Comparison of ENCODE assay signal across 22 cellular contexts in genomic region chr16:22109258-22109898, GRCh38. TPM values are rescaled to one million over a fixed set of nuclear protein-coding genes. Genes with fewer than 3 reads are reported as not detected.
DNase-seq lines count a peak whose midpoint lies in the region; ATAC-seq and TF ChIP-seq lines count a peak whose summit lies in the region.
"Had no signal": no experiment of that assay in that cellular context is flagged by ENCODE, and none has a peak within 500 bp of the region (broad histone marks: within the 10 kb centered on the region; RNA-seq: fewer than 3 reads in every experiment).

No MANE protein-coding gene starts in this region.

- peaks cover 28% of the 10 kb centered on the region for H3K4me1 ChIP-seq in MM.1S (ENCODE audit: low read length)
- no peaks in the 10 kb centered on the region for H3K4me1 ChIP-seq in Peyer's patch
- H3K4me1 ChIP-seq: HAP-1, SJSA1 had no signal

- H3K4me2 ChIP-seq in MM.1S (ENCODE audit: low read depth, low read length), result peak overlapping the region; percentile 23

- no peak overlapping the region for H3K4me3 Mint-ChIP-seq in stimulated activated naive CD8-positive, alpha-beta T cell treated with anti-CD3 and anti-CD28 coated beads, Interleukin-15, amount 100 ng/mL, for 72 hours
- H3K4me3 Mint-ChIP-seq in immature natural killer cell, result peak overlapping the region in 2 of 5 donors; percentile 43 to 55

- peaks cover 6% of the 10 kb centered on the region for H3K27me3 Mint-ChIP-seq in stimulated activated naive CD8-positive, alpha-beta T cell treated with anti-CD3 and anti-CD28 coated beads, Interleukin-15, amount 100 ng/mL, for 72 hours
- H3K27me3 Mint-ChIP-seq in immature natural killer cell (ENCODE audit: low read depth in 3 of 3), result peaks cover 0 to 3% (median 0%) of the 10 kb centered on the region in 3 donors

- no peaks in the 10 kb centered on the region for H3K36me3 Mint-ChIP-seq in immature natural killer cell

- no peak overlapping the region for H3K9ac ChIP-seq in MM.1S (ENCODE audit: low read length)
- H3K9ac ChIP-seq: GM23248 had no signal

- TF ChIP-seq CTCF in MM.1S (IDR thresholded peaks at IDR 0.05; ENCODE audit: low read length) (no peak), Peyer's patch (IDR thresholded peaks at IDR 0.05) (no peak)

- H3K9me3 Mint-ChIP-seq in stimulated activated naive CD8-positive, alpha-beta T cell treated with anti-CD3 and anti-CD28 coated beads, Interleukin-15, amount 100 ng/mL, for 72 hours, result no peaks in the 10 kb centered on the region
- no peaks in the 10 kb centered on the region for H3K9me3 Mint-ChIP-seq in immature natural killer cell

- no peaks in the 10 kb centered on the region for H3K9me2 ChIP-seq in MM.1S (replicated peaks; ENCODE audit: insufficient read depth, low read length)

- H3K27ac Mint-ChIP-seq in stimulated activated naive CD8-positive, alpha-beta T cell treated with anti-CD3 and anti-CD28 coated beads, Interleukin-15, amount 100 ng/mL, for 72 hours, result no peak overlapping the region
- H3K27ac Mint-ChIP-seq in immature natural killer cell, result peak overlapping the region in 5 of 6 donors; percentile 29 to 78 (median 70)

- no peaks in the 10 kb centered on the region for H4K20me1 ChIP-seq in MM.1S (ENCODE audit: insufficient read depth, low read length)

- no peak for DNase-seq in stimulated activated naive CD8-positive, alpha-beta T cell treated with anti-CD3 and anti-CD28 coated beads, Interleukin-15, amount 100 ng/mL, for 72 hours
- DNase-seq in stimulated activated naive CD8-positive, alpha-beta T cell treated with anti-CD3 and anti-CD28 coated beads, Interleukin-15, Interleukin-2, amounts not matched to agents 100 U/mL and 50 U/mL, for 24 hours, result no peak
- DNase-seq in MM.1S, result peak; percentile 85
- DNase-seq in immature natural killer cell, result peak; percentile 9 to 37 (median 29)
- DNase-seq in RKO (ENCODE audit: low spot score), result no peak
- DNase-seq in mucosa of gallbladder (ENCODE audit: low spot score), result no peak
- DNase-seq in Peyer's patch, result no peak
- DNase-seq: 8988T, GM23248, IMR-90, Kasumi-1, MG63, NCI-H1048, NCI-H1417 treated with DMSO at 0.1 percent for 48 hours, NCI-H187, NCI-H446 treated with DMSO at 0.1 percent for 48 hours, NCI-H526 treated with DMSO at 0.1 percent for 48 hours, T-helper 1 cell had no signal

- no peaks in the 10 kb centered on the region for H3K9me3 ChIP-seq in MM.1S (replicated peaks; ENCODE audit: insufficient read depth, low read length)
- H3K9me3 ChIP-seq in Peyer's patch, result no peaks in the 10 kb centered on the region
- H3K9me3 ChIP-seq: HAP-1, MG63, SJSA1 had no signal

- H3K4me3 ChIP-seq in MM.1S (ENCODE audit: low read length) (no peak overlapping the region), Peyer's patch (no peak overlapping the region)
- H3K4me3 ChIP-seq: GM23248, HAP-1, MG63, SJSA1 had no signal

- H3F3A ChIP-seq in MM.1S (ENCODE audit: insufficient read depth, low read length), result peaks cover 12% of the 10 kb centered on the region

- H2AFZ ChIP-seq in MM.1S (ENCODE audit: low read length), result no peak overlapping the region
- H2AFZ ChIP-seq: GM23248 had no signal

- TF ChIP-seq POLR2A in Peyer's patch (IDR thresholded peaks at IDR 0.05), result no peak

- no peaks in the 10 kb centered on the region for H3K79me2 ChIP-seq in MM.1S (ENCODE audit: low read length)

- peak; percentile 28 for ATAC-seq in stimulated activated naive CD8-positive, alpha-beta T cell treated with anti-CD3 and anti-CD28 coated beads, Interleukin-15, amount 100 ng/mL, for 72 hours
- no peak for ATAC-seq in stimulated activated naive CD8-positive, alpha-beta T cell treated with anti-CD3 and anti-CD28 coated beads, Interleukin-15, Interleukin-2, amounts not matched to agents 100 U/mL and 50 U/mL, for 24 hours
- ATAC-seq in HG02678 (IDR thresholded peaks at IDR 0.05; ENCODE audit: unreplicated experiment), result no peak

- no peaks in the 10 kb centered on the region for H3K27me3 ChIP-seq in MM.1S (replicated peaks; ENCODE audit: insufficient read depth, low read length)
- H3K27me3 ChIP-seq in Peyer's patch, result no peaks in the 10 kb centered on the region

- H3K27ac ChIP-seq in MM.1S (ENCODE audit: low read length), result peak overlapping the region; percentile 34; the same call in 1 of the 2 replicates
- H3K27ac ChIP-seq in Peyer's patch, result no peak overlapping the region
- H3K27ac ChIP-seq: C4-2B, GM23248, SJSA1 had no signal

- H3K4me1 Mint-ChIP-seq in stimulated activated naive CD8-positive, alpha-beta T cell treated with anti-CD3 and anti-CD28 coated beads, Interleukin-15, amount 100 ng/mL, for 72 hours, result peaks cover 7% of the 10 kb centered on the region
- peaks cover 18 to 28% of the 10 kb centered on the region in 2 donors for H3K4me1 Mint-ChIP-seq in immature natural killer cell

- no peaks in the 10 kb centered on the region for H3K36me3 ChIP-seq in MM.1S (replicated peaks; ENCODE audit: insufficient read depth, low read length)
- no peaks in the 10 kb centered on the region for H3K36me3 ChIP-seq in Peyer's patch
- H3K36me3 ChIP-seq: HAP-1, MG63, SJSA1 had no signal

RNA-seq across cellular contexts. Expression of gene VWA3A, which starts 17.0 kb away (rescaled TPM):
- polyA plus RNA-seq in immature natural killer cell, result not detected
- 0.32 TPM for total RNA-seq in mucosa of gallbladder
- total RNA-seq in Peyer's patch, result under 1 TPM in 1 of 4 donors, not detected in 3; 0.18 TPM
- total RNA-seq: GM23248, IMR-90, SJSA1 had no signal
- polyA plus RNA-seq: GM23248, IMR-90 had no signal

RNA-seq across cellular contexts. Expression of gene SDR42E2, which starts 52.9 kb away (rescaled TPM):
- polyA plus RNA-seq in immature natural killer cell, result under 1 TPM in 2 of 3 donors, not detected in 1; 0.47 to 0.51 TPM
- 0.26 TPM for total RNA-seq in mucosa of gallbladder
- total RNA-seq in Peyer's patch, result not detected
- total RNA-seq: GM23248, IMR-90, SJSA1 had no signal
- polyA plus RNA-seq: GM23248, IMR-90 had no signal

Comparison
In these comparisons a context has a peak if more than half of its experiments do, and no peak if none do; other contexts are left out.
1. DNase-seq: peak in MM.1S (single experiment) and immature natural killer cell (3 of 3); none in stimulated activated naive CD8-positive, alpha-beta T cell treated with anti-CD3 and anti-CD28 coated beads, Interleukin-15, amount 100 ng/mL, for 72 hours (0 of 2), stimulated activated naive CD8-positive, alpha-beta T cell treated with anti-CD3 and anti-CD28 coated beads, Interleukin-15, Interleukin-2, amounts not matched to agents 100 U/mL and 50 U/mL, for 24 hours (single experiment), RKO (single experiment), mucosa of gallbladder (single experiment) and Peyer's patch (0 of 3).
2. H3K27ac Mint-ChIP-seq: peak in immature natural killer cell (5 of 6); none in stimulated activated naive CD8-positive, alpha-beta T cell treated with anti-CD3 and anti-CD28 coated beads, Interleukin-15, amount 100 ng/mL, for 72 hours (0 of 2).